In genomic region chr2:222884114-222884764, GRCh38 we compare ENCODE assay signal across 18 cellular contexts. TPM values are rescaled to one million over a fixed set of nuclear protein-coding genes. Genes with fewer than 3 reads are reported as not detected.
DNase-seq lines count a peak whose midpoint lies in the region; ATAC-seq, FAIRE-seq and TF ChIP-seq lines count a peak whose summit lies in the region.
"Had no signal": no experiment of that assay in that cellular context is flagged by ENCODE, and none has a peak within 500 bp of the region (broad histone marks: within the 10 kb centered on the region; RNA-seq: fewer than 3 reads in every experiment).

No MANE protein-coding gene starts in this region.

- H2AFZ ChIP-seq in HepG2 (ENCODE audit: low read length), result no peak overlapping the region

- H3K9me3 Mint-ChIP-seq in chondrocyte (ENCODE audit: low read depth) (no peaks in the 10 kb centered on the region), natural killer cell (no peaks in the 10 kb centered on the region)
- no peaks in the 10 kb centered on the region for H3K9me3 Mint-ChIP-seq in stimulated activated effector memory CD8-positive, alpha-beta T cell treated with anti-CD3 and anti-CD28 coated beads, Interleukin-12 subunit alpha, Interleukin-12 subunit beta, amount 100 ng/mL, for 72 hours
- H3K9me3 Mint-ChIP-seq: activated B cell treated with CpG ODN at 0.5 μM for 24 hours; CD4-positive, alpha-beta memory T cell; memory B cell had no signal

- H3K27ac ChIP-seq in HepG2 (ENCODE audit: extremely low read length, insufficient read depth, low read length) (no peak overlapping the region), tibial artery (peak overlapping the region in 1 of 2 donors; percentile 26)
- H3K27ac ChIP-seq: SK-N-MC had no signal

- TF ChIP-seq RAD21 in HepG2 (CRISPR knock-in tag; IDR thresholded peaks at IDR 0.05), result no peak

- H3K9ac ChIP-seq in HepG2 (ENCODE audit: insufficient read depth, low read depth, low read length), result no peak overlapping the region

- H3K27ac Mint-ChIP-seq in chondrocyte (ENCODE audit: unreplicated experiment) (peak overlapping the region; percentile 76), natural killer cell (peak overlapping the region in 1 of 2 donors; percentile 16)
- peak overlapping the region; percentile 63 for H3K27ac Mint-ChIP-seq in stimulated activated effector memory CD8-positive, alpha-beta T cell treated with anti-CD3 and anti-CD28 coated beads, Interleukin-12 subunit alpha, Interleukin-12 subunit beta, amount 100 ng/mL, for 72 hours
- H3K27ac Mint-ChIP-seq: activated B cell treated with CpG ODN at 0.5 μM for 24 hours, memory B cell had no signal

- H3K36me3 ChIP-seq in HepG2 (replicated peaks in 1 of 2; ENCODE audit: control insufficient read depth in 1 of 2, insufficient read depth in 2 of 2, low read length in 2 of 2) (peaks cover 6 to 15% of the 10 kb centered on the region in 2 experiments), tibial artery (no peaks in the 10 kb centered on the region)

- no peaks in the 10 kb centered on the region for H3K9me3 ChIP-seq in HepG2 (ENCODE audit: low read length)
- H3K9me3 ChIP-seq in tibial artery, result no peaks in the 10 kb centered on the region

- no peak overlapping the region for H3K4me3 Mint-ChIP-seq in chondrocyte (ENCODE audit: unreplicated experiment)
- no peak overlapping the region for H3K4me3 Mint-ChIP-seq in stimulated activated effector memory CD8-positive, alpha-beta T cell treated with anti-CD3 and anti-CD28 coated beads, Interleukin-12 subunit alpha, Interleukin-12 subunit beta, amount 100 ng/mL, for 72 hours
- H3K4me3 Mint-ChIP-seq in natural killer cell, result no peak overlapping the region
- H3K4me3 Mint-ChIP-seq: activated B cell treated with CpG ODN at 0.5 μM for 24 hours, memory B cell had no signal

- DNase-seq in NCI-H2227 treated with DMSO at 0.1 percent for 48 hours (lab: John Stamatoyannopoulos, UW), result peak; percentile 86
- DNase-seq in chondrocyte (ENCODE audit: low spot score), result no peak
- no peak for DNase-seq in HepG2 (ENCODE audit: low spot score)
- no peak for DNase-seq in stimulated activated effector memory CD8-positive, alpha-beta T cell treated with anti-CD3 and anti-CD28 coated beads, Interleukin-12 subunit alpha, Interleukin-12 subunit beta, amount 100 ng/mL, for 72 hours (ENCODE audit: low spot score in 2 of 2)
- no peak for DNase-seq in inferior parietal cortex (ENCODE audit: extremely low spot score)
- no peak for DNase-seq in tibial artery
- no peak for DNase-seq in natural killer cell
- DNase-seq: activated B cell treated with CpG ODN at 0.5 μM for 24 hours; activated T-cell treated with anti-CD3 and anti-CD28 coated beads for 4 hours; CD4-positive, alpha-beta memory T cell; effector memory CD4-positive, alpha-beta T cell; GF-D8; head of caudate nucleus; NCI-H187 treated with DMSO at 0.1 percent for 48 hours had no signal

- TF ChIP-seq EP300 in HepG2 (IDR thresholded peaks at IDR 0.05; ENCODE audit: low read depth in 2 of 2, low read length in 2 of 2) (no peak), HepG2 (CRISPR knock-in tag; IDR thresholded peaks at IDR 0.05; ENCODE audit: borderline replicate concordance) (no peak)

- FAIRE-seq in HepG2 (lab: Jason Lieb, UNC), result no peak
- FAIRE-seq: K562 had no signal

- TF ChIP-seq POLR2A in HepG2 (IDR thresholded peaks at IDR 0.05; ENCODE audit: insufficient read depth in 1 of 2, low read depth in 2 of 2, low read length in 2 of 2), result no peak

- H3K4me1 ChIP-seq in HepG2 (ENCODE audit: insufficient read depth, low read length) (peaks cover 85% of the 10 kb centered on the region), tibial artery (peaks cover 0 to 75% (median 29%) of the 10 kb centered on the region in 4 donors)

- no peak for ATAC-seq in HepG2
- ATAC-seq in stimulated activated effector memory CD8-positive, alpha-beta T cell treated with anti-CD3 and anti-CD28 coated beads, Interleukin-12 subunit alpha, Interleukin-12 subunit beta, amount 100 ng/mL, for 72 hours, result no peak
- no peak for ATAC-seq in HG03159 (IDR thresholded peaks at IDR 0.05; ENCODE audit: unreplicated experiment)
- no peak for ATAC-seq in natural killer cell
- ATAC-seq: K562 had no signal

- H4K20me1 ChIP-seq in HepG2 (ENCODE audit: insufficient read depth, low read length), result peaks cover 99% of the 10 kb centered on the region

- BruUV-seq in HepG2 (replicated peaks; lab: Mats Ljungman, UMichigan), result no TSS peak

- peaks cover 99% of the 10 kb centered on the region for H3K79me2 ChIP-seq in HepG2 (ENCODE audit: insufficient read depth, low read length)

- in situ Hi-C loops in HepG2 (cut with HindIII; ENCODE audit: extremely low pct_ligation_motif_present, low pct_unique_long_range_greater_than_20kb), result no loop called here

- POLR2A ChIA-PET in HepG2 (lab: Yijun Ruan, JAX), result no interaction called here

- no peaks in the 10 kb centered on the region for H3K27me3 Mint-ChIP-seq in chondrocyte (ENCODE audit: low read depth)
- H3K27me3 Mint-ChIP-seq in natural killer cell (ENCODE audit: low read depth in 2 of 2), result no peaks in the 10 kb centered on the region
- H3K27me3 Mint-ChIP-seq: activated B cell treated with CpG ODN at 0.5 μM for 24 hours; CD4-positive, alpha-beta memory T cell; memory B cell had no signal

- intact Hi-C loops in HepG2 (cut with micrococcal nuclease; ENCODE audit: unreplicated experiment) (no loop called here), tibial artery (cut with DNase I; ENCODE audit: low total_unique reads) (no loop called here), natural killer cell (cut with micrococcal nuclease) (no loop called here)

- H3K4me2 ChIP-seq in HepG2 (ENCODE audit: low read depth, low read length), result no peak overlapping the region

- WGBS in HepG2 (ENCODE audit: low lambda C conversion rate), result 75% methylated on average over 2 of the region's 2 CpGs

- H3K4me1 Mint-ChIP-seq in chondrocyte (ENCODE audit: low read depth), result peaks cover 58% of the 10 kb centered on the region
- peaks cover 28% of the 10 kb centered on the region for H3K4me1 Mint-ChIP-seq in stimulated activated effector memory CD8-positive, alpha-beta T cell treated with anti-CD3 and anti-CD28 coated beads, Interleukin-12 subunit alpha, Interleukin-12 subunit beta, amount 100 ng/mL, for 72 hours
- peaks cover 35 to 37% of the 10 kb centered on the region in 2 donors for H3K4me1 Mint-ChIP-seq in natural killer cell

- TF ChIP-seq CTCF in chondrocyte (IDR thresholded peaks at IDR 0.05), result no peak
- TF ChIP-seq CTCF in HepG2 (CRISPR knock-in tag; IDR thresholded peaks at IDR 0.05), result no peak
- no peak for TF ChIP-seq CTCF in tibial artery (IDR thresholded peaks at IDR 0.05)
- no peak for TF ChIP-seq CTCF in natural killer cell (IDR thresholded peaks at IDR 0.05)

- CTCF ChIA-PET in HepG2 (lab: Yijun Ruan, JAX; ENCODE audit: low intra/inter-chr PET ratio, low total read pairs), result no interaction called here

- H3K36me3 Mint-ChIP-seq in chondrocyte (ENCODE audit: low read depth), result no peaks in the 10 kb centered on the region
- no peaks in the 10 kb centered on the region for H3K36me3 Mint-ChIP-seq in stimulated activated effector memory CD8-positive, alpha-beta T cell treated with anti-CD3 and anti-CD28 coated beads, Interleukin-12 subunit alpha, Interleukin-12 subunit beta, amount 100 ng/mL, for 72 hours
- no peaks in the 10 kb centered on the region for H3K36me3 Mint-ChIP-seq in natural killer cell

- no peak overlapping the region for H3K4me3 ChIP-seq in HepG2 (replicated peaks in 1 of 3; ENCODE audit: insufficient read depth in 1 of 3, low read depth in 2 of 3, low read length in 3 of 3)
- no peak overlapping the region for H3K4me3 ChIP-seq in tibial artery
- H3K4me3 ChIP-seq: K562, SK-N-MC had no signal

- H3K27me3 ChIP-seq in HepG2 (ENCODE audit: control insufficient read depth in 1 of 2, insufficient read depth in 2 of 2, low read length in 2 of 2) (no peaks in the 10 kb centered on the region), tibial artery (no peaks in the 10 kb centered on the region)

TF ChIP-seq in HepG2, 621 proteins besides CTCF, POLR2A, EP300 and RAD21:
- TF ChIP-seq RBM22 (optimal IDR thresholded peaks at IDR 0.05; ENCODE audit: low read length) (peak; percentile 81), SRF (IDR thresholded peaks at IDR 0.05; ENCODE audit: low read depth, low read length) (peak; percentile 36; the same call in 1 of the 2 replicates), ZNF841 (CRISPR knock-in tag; IDR thresholded peaks at IDR 0.05; ENCODE audit: borderline replicate concordance) (no peak), TOPORS (CRISPR knock-in tag; IDR thresholded peaks at IDR 0.05) (0 out of 2 replicates have a peak, but pooled peaks have one; percentile 6), NRL (CRISPR knock-in tag; IDR thresholded peaks at IDR 0.05; ENCODE audit: borderline replicate concordance) (no peak), SSRP1 (CRISPR knock-in tag; IDR thresholded peaks at IDR 0.05) (peak; percentile 64; the same call in 1 of the 2 replicates)

RNA-seq across cellular contexts. Expression of gene ACSL3, which starts 23.4 kb away (rescaled TPM):
- total RNA-seq in chondrocyte, result 88.4 to 115 TPM (median 107 TPM) in 3 replicates
- total RNA-seq in HepG2 (2016; rRNA removed; fragmentation: Illumina TruSeq; extraction: Trizol), result 168 and 305 TPM in 2 replicates
- 76.3 and 94.9 TPM in 2 replicates for total RNA-seq in HepG2 (2016; cell fraction: cytosol; rRNA removed; fragmentation: Illumina TruSeq; extraction: Trizol; ENCODE audit: low read depth)
- 169 and 295 TPM in 2 replicates for total RNA-seq in HepG2 (2016; cell fraction: insoluble cytoplasmic fraction; rRNA removed; fragmentation: Illumina TruSeq; extraction: Trizol)
- total RNA-seq in HepG2 (2016; cell fraction: membrane; rRNA removed; fragmentation: Illumina TruSeq; extraction: Trizol), result 55.2 and 64.8 TPM in 2 replicates
- 307 and 341 TPM in 2 replicates for total RNA-seq in HepG2 (2016; cell fraction: nucleus; rRNA removed; fragmentation: Illumina TruSeq; extraction: Trizol)
- 365 and 432 TPM in 2 replicates for polyA plus RNA-seq in HepG2 (2011; rRNA removed)
- polyA plus RNA-seq in HepG2 (2011; cell fraction: cytosol; rRNA removed), result 235 and 319 TPM in 2 replicates
- 101 and 136 TPM in 2 replicates for polyA plus RNA-seq in HepG2 (2011; cell fraction: nucleus; rRNA removed)
- 299 and 342 TPM in 2 replicates for polyA plus RNA-seq in HepG2 (2012)
- 9.3 and 12.3 TPM in 2 replicates for polyA plus RNA-seq in HepG2 (2016; cell fraction: cytosol; fragmentation: Illumina TruSeq; extraction: Trizol; ENCODE audit: low read depth)
- polyA plus RNA-seq in HepG2 (2016; cell fraction: insoluble cytoplasmic fraction; fragmentation: Illumina TruSeq; extraction: Trizol; ENCODE audit: low read depth), result 107 and 108 TPM in 2 replicates
- 14.4 and 18.9 TPM in 2 replicates for polyA plus RNA-seq in HepG2 (2016; cell fraction: membrane; fragmentation: Illumina TruSeq; extraction: Trizol; ENCODE audit: low read depth)
- 272 TPM in 2 replicates for polyA plus RNA-seq in HepG2 (2016; cell fraction: nucleus; fragmentation: Illumina TruSeq; extraction: Trizol; ENCODE audit: insufficient read depth, low read depth)
- polyA minus RNA-seq in HepG2 (2011; rRNA and poly(A)+ RNA removed; ENCODE audit: low replicate concordance), result 80.5 and 445 TPM in 2 replicates
- 370 and 593 TPM in 2 replicates for polyA minus RNA-seq in HepG2 (2011; cell fraction: cytosol; rRNA and poly(A)+ RNA removed)
- polyA minus RNA-seq in HepG2 (2011; cell fraction: nucleus; rRNA and poly(A)+ RNA removed), result 667 and 745 TPM in 2 replicates
- total RNA-seq in natural killer cell, result 10 to 100 TPM; 55.4 to 86.6 (median 66.7) TPM
